In the genomic region with DNA sequence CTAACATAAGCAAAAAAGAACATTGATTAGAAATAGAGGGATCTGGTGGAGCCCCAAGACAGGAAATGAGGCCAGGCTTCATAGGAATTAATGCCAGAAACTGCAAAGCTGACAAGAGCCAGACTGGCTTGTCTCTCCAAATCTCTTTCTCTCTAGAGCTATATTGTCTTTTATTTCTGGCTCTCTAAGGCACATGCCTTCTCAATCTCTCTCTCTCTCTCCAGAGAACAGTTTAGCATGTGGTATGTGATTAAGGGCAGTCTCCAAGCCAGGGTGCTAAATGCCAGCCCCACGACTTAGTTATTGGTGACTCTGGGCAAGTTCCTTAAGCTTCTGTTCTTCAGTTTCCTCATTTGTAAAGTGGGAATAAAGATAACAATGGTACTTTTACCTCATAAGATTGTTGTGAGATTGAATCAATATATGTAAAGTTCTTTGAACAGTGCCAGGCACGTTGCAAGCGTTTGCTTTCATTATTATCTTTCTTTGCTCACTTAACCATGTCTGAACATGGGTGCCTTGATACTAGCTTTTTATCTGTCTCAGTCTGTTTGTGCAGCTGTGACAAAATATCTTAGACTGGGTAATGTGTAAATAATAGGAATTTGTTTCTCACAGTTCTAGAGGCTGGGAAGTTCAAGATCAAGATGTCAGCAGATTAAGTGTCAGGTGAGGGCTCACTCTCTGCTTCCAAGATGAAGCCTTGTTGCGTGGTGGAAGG, we compare ENCODE assay signal across 21 cellular contexts.
DNase-seq lines count a peak whose midpoint lies in the region; ATAC-seq, FAIRE-seq and TF ChIP-seq lines count a peak whose summit lies in the region.
"Had no signal": no experiment of that assay in that cellular context is flagged by ENCODE, and none has a peak within 500 bp of the region (broad histone marks: within the 10 kb centered on the region; RNA-seq: fewer than 3 reads in every experiment).

No MANE protein-coding gene starts in this region.

- ATAC-seq in IMR-90 (ENCODE audit: low read depth) (no peak), pancreas (peak; percentile 71 to 94 (median 74)), HG03025 (IDR thresholded peaks at IDR 0.05; ENCODE audit: low FRiP score, unreplicated experiment) (no peak), GM19455 (IDR thresholded peaks at IDR 0.05; ENCODE audit: unreplicated experiment) (no peak)
- no peak for ATAC-seq in activated CD8-positive, alpha-beta memory T cell treated with anti-CD3 and anti-CD28 coated beads, Interleukin-2, amount 10 ng/mL, durations not matched to agents 7 days and 5 days
- ATAC-seq: naive thymus-derived CD4-positive, alpha-beta T cell had no signal

- H3K9me3 Mint-ChIP-seq in chondrocyte (ENCODE audit: low read depth) = peaks cover 2% of the 10 kb centered on the region
- no peaks in the 10 kb centered on the region for H3K9me3 Mint-ChIP-seq in activated CD8-positive, alpha-beta memory T cell treated with anti-CD3 and anti-CD28 coated beads, Interleukin-2, amount 10 ng/mL, durations not matched to agents 7 days and 5 days (ENCODE audit: low read depth)
- H3K9me3 Mint-ChIP-seq: naive thymus-derived CD4-positive, alpha-beta T cell had no signal

- POLR2A ChIA-PET in IMR-90 (lab: Charles Lee; ENCODE audit: unreplicated experiment) = no interaction called here

- H3K18ac ChIP-seq in IMR-90 (ENCODE audit: low read depth, low read length) = peak overlapping the region; percentile 45; the same call in 1 of the 2 replicates

- H2BK15ac ChIP-seq in IMR-90 (ENCODE audit: low read depth, low read length) = peak overlapping the region; percentile 70; the same call in 2 of the 3 replicates

- H3K9me1 ChIP-seq in IMR-90 (ENCODE audit: insufficient read depth, low read length) = no peaks in the 10 kb centered on the region

- peak overlapping the region; percentile 80 for H3K27ac Mint-ChIP-seq in chondrocyte (ENCODE audit: unreplicated experiment)
- H3K27ac Mint-ChIP-seq in activated CD8-positive, alpha-beta memory T cell treated with anti-CD3 and anti-CD28 coated beads, Interleukin-2, amount 10 ng/mL, durations not matched to agents 7 days and 5 days = no peak overlapping the region

- FAIRE-seq in pancreas (lab: Jason Lieb, UNC) = no peak
- FAIRE-seq: islet of Langerhans, TTC549 had no signal

- dilution Hi-C loops in IMR-90 (cut with HindIII; ENCODE audit: low sequenced_read_pairs, unreplicated experiment) = no loop called here

- peak overlapping the region; percentile 61; the same call in 1 of the 2 replicates for H2AK5ac ChIP-seq in IMR-90 (ENCODE audit: low read depth, low read length)

- H2BK120ac ChIP-seq in IMR-90 (ENCODE audit: low read depth, low read length) = no peak overlapping the region

- no peaks in the 10 kb centered on the region for H3K9me2 ChIP-seq in hepatocyte (replicated peaks; ENCODE audit: insufficient read depth)

- no peak overlapping the region for H4K8ac ChIP-seq in IMR-90 (ENCODE audit: low read depth in 2 of 2, low read length in 2 of 2)

- intact Hi-C loops in IMR-90 (cut with micrococcal nuclease) (no loop called here), pancreas (cut with DNase I) (no loop called here)

- CTCF ChIA-PET in IMR-90 (lab: Yijun Ruan, JAX) = no interaction called here
- CTCF ChIA-PET in activated CD8-positive, alpha-beta memory T cell treated with anti-CD3 and anti-CD28 coated beads, Interleukin-2, amount 10 ng/mL, durations not matched to agents 7 days and 5 days (lab: Charles Lee) = interaction anchor here (1.2 kb wide), 1 partner anchor 12 kb away, joined by 3 read pairs; no protein-coding TSS in a partner anchor

- no peak overlapping the region for H3K4ac ChIP-seq in IMR-90 (ENCODE audit: low read depth, low read length)

- H3K23ac ChIP-seq in IMR-90 (ENCODE audit: low read depth, low read length) = no peak overlapping the region

- TF ChIP-seq RAD21 in IMR-90 (IDR thresholded peaks at IDR 0.05; ENCODE audit: low read length) = no peak

- H2AK9ac ChIP-seq in IMR-90 (replicated peaks; ENCODE audit: low read depth, low read length, poor library complexity) = no peak overlapping the region

- in situ Hi-C loops in IMR-90 (cut with MboI; ENCODE audit: low sequenced_read_pairs) = no loop called here

- H4K20me1 ChIP-seq in IMR-90 (ENCODE audit: insufficient read depth, low read length) (no peaks in the 10 kb centered on the region), hepatocyte (ENCODE audit: insufficient read depth, poor library complexity, severe bottlenecking) (no peaks in the 10 kb centered on the region)

- no peak overlapping the region for H3K9ac ChIP-seq in IMR-90 (ENCODE audit: low read depth, low read length)
- H3K9ac ChIP-seq: KMS-11, parathyroid adenoma had no signal

- H3K4me1 Mint-ChIP-seq in chondrocyte (ENCODE audit: low read depth) = peaks cover 53% of the 10 kb centered on the region
- peaks cover 25% of the 10 kb centered on the region for H3K4me1 Mint-ChIP-seq in activated CD8-positive, alpha-beta memory T cell treated with anti-CD3 and anti-CD28 coated beads, Interleukin-2, amount 10 ng/mL, durations not matched to agents 7 days and 5 days

- no peaks in the 10 kb centered on the region for H3K79me1 ChIP-seq in IMR-90 (ENCODE audit: low read depth in 1 of 2, low read length in 2 of 2)

- no peak for TF ChIP-seq CTCF in IMR-90 (conservative IDR thresholded peaks at IDR 0.05; ENCODE audit: low read depth, low read length)
- TF ChIP-seq CTCF in chondrocyte (IDR thresholded peaks at IDR 0.05) = no peak
- TF ChIP-seq CTCF in hepatocyte (IDR thresholded peaks at IDR 0.05; ENCODE audit: poor library complexity) = no peak
- TF ChIP-seq CTCF in pancreas (IDR thresholded peaks at IDR 0.05) = no peak

- H4K91ac ChIP-seq in IMR-90 (ENCODE audit: insufficient read depth, low read depth, low read length) = no peak overlapping the region

- H3K4me1 ChIP-seq in IMR-90 (ENCODE audit: control insufficient read depth, insufficient read depth, low read length) (peaks cover 10% of the 10 kb centered on the region), hepatocyte (ENCODE audit: insufficient read depth) (peaks cover 24% of the 10 kb centered on the region), pancreas (peaks cover 0 to 11% (median 0%) of the 10 kb centered on the region in 3 donors)
- H3K4me1 ChIP-seq: parathyroid adenoma had no signal

- H3K14ac ChIP-seq in IMR-90 (replicated peaks; ENCODE audit: low read depth, low read length) = 0 out of 2 replicates have a peak overlapping the region, but pooled peaks have one; percentile 37

- no TSS peak for BruUV-seq in IMR-90 (replicated peaks; lab: Mats Ljungman, UMichigan)

- H2BK20ac ChIP-seq in IMR-90 (ENCODE audit: low read depth, low read length) = no peak overlapping the region

- H3K79me2 ChIP-seq in hepatocyte = no peaks in the 10 kb centered on the region
- H3K79me2 ChIP-seq: parathyroid adenoma had no signal

- H3K4me3 Mint-ChIP-seq in chondrocyte (ENCODE audit: unreplicated experiment) = no peak overlapping the region
- H3K4me3 Mint-ChIP-seq in activated CD8-positive, alpha-beta memory T cell treated with anti-CD3 and anti-CD28 coated beads, Interleukin-2, amount 10 ng/mL, durations not matched to agents 7 days and 5 days = no peak overlapping the region
- H3K4me3 Mint-ChIP-seq: naive thymus-derived CD4-positive, alpha-beta T cell had no signal

- H4K5ac ChIP-seq in IMR-90 (ENCODE audit: low read depth, low read length) = no peak overlapping the region

- no peak overlapping the region for H3K4me2 ChIP-seq in IMR-90 (ENCODE audit: low read depth, low read length)
- peak overlapping the region; percentile 51 for H3K4me2 ChIP-seq in hepatocyte
- H3K4me2 ChIP-seq: KMS-11 had no signal

- no peaks in the 10 kb centered on the region for H3K36me3 ChIP-seq in IMR-90 (ENCODE audit: control insufficient read depth, insufficient read depth, low read length)
- H3K36me3 ChIP-seq in hepatocyte (replicated peaks; ENCODE audit: insufficient read depth, low read depth) = no peaks in the 10 kb centered on the region
- H3K36me3 ChIP-seq in pancreas = no peaks in the 10 kb centered on the region

- H2BK5ac ChIP-seq in IMR-90 (ENCODE audit: low read depth, low read length, poor library complexity, severe bottlenecking) = no peak overlapping the region

- peaks cover 2% of the 10 kb centered on the region; the same call in 1 of the 2 replicates for H3K9me3 ChIP-seq in IMR-90 (ENCODE audit: control insufficient read depth, insufficient read depth, low read length)
- no peaks in the 10 kb centered on the region for H3K9me3 ChIP-seq in hepatocyte (ENCODE audit: low read depth)
- H3K9me3 ChIP-seq in pancreas = no peaks in the 10 kb centered on the region

- no peak overlapping the region for H3K27ac ChIP-seq in IMR-90 (ENCODE audit: insufficient read depth, low read length)
- peak overlapping the region; percentile 80 for H3K27ac ChIP-seq in hepatocyte
- peak overlapping the region in 1 of 4 donors; percentile 44 for H3K27ac ChIP-seq in pancreas
- H3K27ac ChIP-seq: epithelial cell of prostate, KMS-11, parathyroid adenoma had no signal

- H3K56ac ChIP-seq in IMR-90 (ENCODE audit: extremely low read depth, insufficient read depth, low read length) = no peak overlapping the region

- TF ChIP-seq POLR2A in IMR-90 (IDR thresholded peaks at IDR 0.05; ENCODE audit: low read depth, low read length) = no peak

- no peaks in the 10 kb centered on the region for H3K36me3 Mint-ChIP-seq in chondrocyte (ENCODE audit: low read depth)
- H3K36me3 Mint-ChIP-seq in activated CD8-positive, alpha-beta memory T cell treated with anti-CD3 and anti-CD28 coated beads, Interleukin-2, amount 10 ng/mL, durations not matched to agents 7 days and 5 days = peaks cover 2% of the 10 kb centered on the region

- H3K4me3 ChIP-seq in IMR-90 (ENCODE audit: insufficient read depth, low read depth, low read length) (no peak overlapping the region), hepatocyte (no peak overlapping the region), pancreas (no peak overlapping the region)

- H3K27me3 Mint-ChIP-seq in chondrocyte (ENCODE audit: low read depth) = no peaks in the 10 kb centered on the region
- peaks cover 64% of the 10 kb centered on the region for H3K27me3 Mint-ChIP-seq in activated CD8-positive, alpha-beta memory T cell treated with anti-CD3 and anti-CD28 coated beads, Interleukin-2, amount 10 ng/mL, durations not matched to agents 7 days and 5 days

- H2AFZ ChIP-seq in IMR-90 (replicated peaks; ENCODE audit: low read length, poor library complexity) = no peak overlapping the region
- no peak overlapping the region for H2AFZ ChIP-seq in hepatocyte
- H2AFZ ChIP-seq: parathyroid adenoma had no signal

- no CpG with 5 or more reads among the region's 4 CpGs for WGBS in IMR-90 (ENCODE audit: extremely low coverage in 2 of 2, insufficient read length in 1 of 2), 2 experiments
- WGBS in hepatocyte (ENCODE audit: low lambda C conversion rate, missing lambda C conversion rate) = 37% methylated on average over 4 of the region's 4 CpGs
- WGBS in pancreas, 2 donors = 14 to 20% methylated on average over 4 of the region's 4 CpGs

- DNase-seq in IMR-90 (no peak), chondrocyte (ENCODE audit: low spot score) (no peak), hepatocyte (ENCODE audit: low spot score) (no peak), pancreas (no peak), KG1 (lab: John Stamatoyannopoulos, UW) (no peak)
- no peak for DNase-seq in activated CD8-positive, alpha-beta memory T cell treated with anti-CD3 and anti-CD28 coated beads, Interleukin-2, amount 10 ng/mL, durations not matched to agents 7 days and 5 days
- DNase-seq: activated naive CD4-positive, alpha-beta T cell treated with anti-CD3 and anti-CD28 coated beads, Interleukin-2, amount 50 U/mL, for 16 hours; anterior cingulate cortex; central memory CD4-positive, alpha-beta T cell; foreskin fibroblast; HCEC 1CT; naive thymus-derived CD4-positive, alpha-beta T cell; NCI-H1694; NCI-H69 had no signal

- H3K27me3 ChIP-seq in IMR-90 (ENCODE audit: control insufficient read depth, insufficient read depth, low read length) = peaks cover 7% of the 10 kb centered on the region; the same call in 1 of the 2 replicates
- H3K27me3 ChIP-seq in hepatocyte = no peaks in the 10 kb centered on the region
- H3K27me3 ChIP-seq in pancreas = no peaks in the 10 kb centered on the region

Comparison
In these comparisons a context has a peak if more than half of its experiments do, and no peak if none do; other contexts are left out.
1. ATAC-seq: peak in pancreas (4 of 4); none in IMR-90 (single experiment), HG03025 (single experiment), activated CD8-positive, alpha-beta memory T cell treated with anti-CD3 and anti-CD28 coated beads, Interleukin-2, amount 10 ng/mL, durations not matched to agents 7 days and 5 days (single experiment) and GM19455 (single experiment).